In genomic region chr3:61562810-61563613, GRCh38 we compare ENCODE assay signal across 8 cellular contexts. TPM values are rescaled to one million over a fixed set of nuclear protein-coding genes. Genes with fewer than 3 reads are reported as not detected.
A peak's percentile ranks its signal among the peaks of the same experiment; 100 is the strongest.
DNase-seq lines count a peak whose midpoint lies in the region; ATAC-seq, FAIRE-seq and TF ChIP-seq lines count a peak whose summit lies in the region.

No MANE protein-coding gene starts in this region.

- peak overlapping the region; percentile 67 for H3K9ac ChIP-seq in HUES48 (ENCODE audit: low read depth, low read length)

- H3K9me3 ChIP-seq in HUES48 (ENCODE audit: control insufficient read depth, insufficient read depth, low read length), result no peaks in the 10 kb centered on the region
- H3K9me3 ChIP-seq in left lung, result peaks cover 0 to 10% of the 10 kb centered on the region in 2 donors
- H3K9me3 ChIP-seq in thoracic aorta, result no peaks in the 10 kb centered on the region
- no peaks in the 10 kb centered on the region for H3K9me3 ChIP-seq in CD4-positive, alpha-beta memory T cell (ENCODE audit: control insufficient read depth in 1 of 2, low read length in 2 of 2)

- TF ChIP-seq CTCF in bronchial epithelial cell (IDR thresholded peaks at IDR 0.05; ENCODE audit: insufficient read depth, low read length, severe bottlenecking), result no peak
- no peak for TF ChIP-seq CTCF in left lung (IDR thresholded peaks at IDR 0.05)
- no peak for TF ChIP-seq CTCF in thoracic aorta (IDR thresholded peaks at IDR 0.05)

- peaks cover 0 to 21% (median 3%) of the 10 kb centered on the region in 4 donors for H3K4me1 Mint-ChIP-seq in CD4-positive, alpha-beta memory T cell

- H3K4me1 ChIP-seq in HUES48 (ENCODE audit: control insufficient read depth, insufficient read depth, low read length), result peaks cover 33% of the 10 kb centered on the region
- peaks cover 9 to 31% of the 10 kb centered on the region in 2 donors for H3K4me1 ChIP-seq in left lung
- H3K4me1 ChIP-seq in thoracic aorta (ENCODE audit: control insufficient read depth in 1 of 2, low read depth in 2 of 2), result peaks cover 0 to 26% of the 10 kb centered on the region in 2 donors
- H3K4me1 ChIP-seq in CD4-positive, alpha-beta memory T cell (ENCODE audit: insufficient read depth, low read length), result peaks cover 4% of the 10 kb centered on the region

- no peak overlapping the region for H3K27ac ChIP-seq in HUES48 (ENCODE audit: low read depth, low read length)
- H3K27ac ChIP-seq in left lung, result peak overlapping the region; percentile 90 to 95
- peak overlapping the region; percentile 93 to 97 for H3K27ac ChIP-seq in thoracic aorta
- no peak overlapping the region for H3K27ac ChIP-seq in CD4-positive, alpha-beta memory T cell (ENCODE audit: low read depth, low read length)

- peaks cover 26 to 49% of the 10 kb centered on the region in 2 donors for H3K27me3 Mint-ChIP-seq in CD4-positive, alpha-beta memory T cell

- H3K36me3 ChIP-seq in HUES48 (ENCODE audit: control insufficient read depth, insufficient read depth, low read length), result 0 out of 2 replicates have a peak, but pooled peaks cover 16% of the 10 kb centered on the region
- H3K36me3 ChIP-seq in bronchial epithelial cell (ENCODE audit: control insufficient read depth, insufficient read depth, low read length), result no peaks in the 10 kb centered on the region
- no peaks in the 10 kb centered on the region for H3K36me3 ChIP-seq in left lung
- H3K36me3 ChIP-seq in thoracic aorta, result no peaks in the 10 kb centered on the region
- no peaks in the 10 kb centered on the region for H3K36me3 ChIP-seq in CD4-positive, alpha-beta memory T cell (ENCODE audit: insufficient read depth, low read length)

- POLR2A ChIA-PET in CD4-positive, alpha-beta memory T cell (lab: Charles Lee; ENCODE audit: partially characterized antibody), result no interaction called here

- peaks cover 14% of the 10 kb centered on the region for H3K27me3 ChIP-seq in HUES48 (ENCODE audit: control insufficient read depth, insufficient read depth, low read length)
- no peaks in the 10 kb centered on the region for H3K27me3 ChIP-seq in bronchial epithelial cell (ENCODE audit: control insufficient read depth, insufficient read depth, low read length)
- peaks cover 0 to 70% of the 10 kb centered on the region in 2 donors for H3K27me3 ChIP-seq in left lung
- no peaks in the 10 kb centered on the region for H3K27me3 ChIP-seq in thoracic aorta (replicated peaks; ENCODE audit: insufficient read depth)
- peaks cover 15% of the 10 kb centered on the region for H3K27me3 ChIP-seq in CD4-positive, alpha-beta memory T cell (ENCODE audit: insufficient read depth, low read length)

- H3K4me3 ChIP-seq in HUES48 (ENCODE audit: low read depth, low read length) (peak overlapping the region; percentile 75), bronchial epithelial cell (ENCODE audit: low read depth, low read length) (peak overlapping the region; percentile 71), left lung (peak overlapping the region; percentile 64 to 72), thoracic aorta (peak overlapping the region; percentile 75)
- H3K4me3 ChIP-seq in CD4-positive, alpha-beta memory T cell (ENCODE audit: low read length in 2 of 2), result no peak overlapping the region

- DNase-seq in AG08396 (ENCODE audit: low spot score), result peak; percentile 69
- no peak for DNase-seq in bronchial epithelial cell (ENCODE audit: low read depth)
- peak in 1 of 2 donors; percentile 77 for DNase-seq in left lung
- no peak for DNase-seq in thoracic aorta (ENCODE audit: low spot score)
- DNase-seq in CD4-positive, alpha-beta memory T cell, result no peak

- ATAC-seq in left lung (peak; percentile 4), thoracic aorta (ENCODE audit: insufficient number of reproducible peaks, low FRiP score, low read depth) (no peak), GM21786 (IDR thresholded peaks at IDR 0.05; ENCODE audit: unreplicated experiment) (no peak), GM19395 (IDR thresholded peaks at IDR 0.05; ENCODE audit: unreplicated experiment) (no peak)

- peak overlapping the region in 2 of 8 donors; percentile 63 for H3K4me3 Mint-ChIP-seq in CD4-positive, alpha-beta memory T cell

- no peaks in the 10 kb centered on the region for H3K36me3 Mint-ChIP-seq in CD4-positive, alpha-beta memory T cell

- H3K27ac Mint-ChIP-seq in CD4-positive, alpha-beta memory T cell, result no peak overlapping the region

- intact Hi-C loops in left lung (cut with DNase I), result loop anchor here in 1 of 2 donors (10.0 kb wide), 1 partner anchor 292 kb away; no protein-coding TSS in a partner anchor
- intact Hi-C loops in CD4-positive, alpha-beta memory T cell (cut with micrococcal nuclease), result no loop called here

- H3K9me3 Mint-ChIP-seq in CD4-positive, alpha-beta memory T cell, result peaks cover 0 to 14% (median 4%) of the 10 kb centered on the region in 8 donors

- FAIRE-seq in bronchial epithelial cell (lab: Jason Lieb, UNC), result no peak

- CTCF ChIA-PET in CD4-positive, alpha-beta memory T cell (lab: Charles Lee; ENCODE audit: partially characterized antibody), result no interaction called here

RNA-seq across cellular contexts. Expression of gene PTPRG, which starts 1.6 kb away (rescaled TPM):
- 9.6 and 11.1 TPM in 2 replicates for total RNA-seq in bronchial epithelial cell
- 10 to 100 TPM; 69.2 to 88.4 TPM for total RNA-seq in left lung
- 100 to 1,000 TPM; 154 to 208 TPM for total RNA-seq in thoracic aorta
- total RNA-seq in CD4-positive, alpha-beta memory T cell, result not detected
- polyA plus RNA-seq in CD4-positive, alpha-beta memory T cell, result not detected

Comparison
In these comparisons a context has a peak if more than half of its experiments do, and no peak if none do; other contexts are left out.
1. H3K27ac ChIP-seq: peak in left lung (2 of 2) and thoracic aorta (2 of 2); none in HUES48 (single experiment) and CD4-positive, alpha-beta memory T cell (single experiment).
2. H3K4me3 ChIP-seq: peak in HUES48 (single experiment), bronchial epithelial cell (single experiment), left lung (2 of 2) and thoracic aorta (single experiment); none in CD4-positive, alpha-beta memory T cell (0 of 2).
3. RNA of gene PTPRG, which starts 1.6 kb away (total RNA-seq): 154 to 208 TPM in thoracic aorta, 69.2 to 88.4 TPM in left lung and 9.6 to 11.1 TPM in bronchial epithelial cell; not detected in CD4-positive, alpha-beta memory T cell; every median in the first group is over 10 times any median in the second.